15 cellular contexts compared by ENCODE assay signal in genomic region chr3:21392521-21392920, GRCh38.
"Had no signal": no experiment of that assay in that cellular context is flagged by ENCODE, and none has a peak within 500 bp of the region (broad histone marks: within the 10 kb centered on the region; RNA-seq: fewer than 3 reads in every experiment).

No MANE protein-coding gene starts in this region.

- H3K9me3 ChIP-seq: ascending aorta, pancreas had no signal

- H3K27me3 ChIP-seq: ascending aorta, pancreas, stomach had no signal

- H3K27ac Mint-ChIP-seq: activated CD4-positive, alpha-beta T cell treated with anti-CD3 and anti-CD28 coated beads for 36 hours; activated CD8-positive, alpha-beta T cell treated with anti-CD3 and anti-CD28 coated beads, Interleukin-2, amount 10 ng/mL, durations not matched to agents 7 days and 5 days; activated T-helper 1 cell treated with anti-CD3 and anti-CD28 coated beads, Interleukin-12 subunit alpha, Interleukin-12 subunit beta, Interleukin-2, Interleukin-4 antibody, amounts not matched to agents 30 ng/mL and 10 ng/mL and 1 ng/mL, durations not matched to agents 14 hours and 24 hours and 36 hours had no signal

- H3K36me3 ChIP-seq: ascending aorta, pancreas, stomach, WERI-Rb-1 had no signal

- H3K4me1 ChIP-seq: pancreas, stomach had no signal

- DNase-seq: activated CD4-positive, alpha-beta T cell treated with anti-CD3 and anti-CD28 coated beads for 36 hours; activated CD8-positive, alpha-beta memory T cell treated with anti-CD3 and anti-CD28 coated beads, Interleukin-2, amount 50 U/mL, for 48 hours; activated CD8-positive, alpha-beta T cell treated with anti-CD3 and anti-CD28 coated beads, Interleukin-2, amount 10 ng/mL, durations not matched to agents 7 days and 5 days; activated naive CD4-positive, alpha-beta T cell; hypothalamus; left ventricle myocardium superior; pancreas; stimulated activated CD4-positive, alpha-beta T cell treated with anti-CD3 and anti-CD28 coated beads, Interleukin-15, amount 100 ng/mL, for 24 hours; stimulated activated CD4-positive, alpha-beta T cell treated with anti-CD3 and anti-CD28 coated beads, Interleukin-4, amount 100 ng/mL, for 24 hours; stomach; T-helper 1 cell; WERI-Rb-1 had no signal

- H3K9me3 Mint-ChIP-seq: neural crest cell had no signal

- ATAC-seq: activated CD4-positive, alpha-beta T cell treated with anti-CD3 and anti-CD28 coated beads for 36 hours; activated CD8-positive, alpha-beta T cell treated with anti-CD3 and anti-CD28 coated beads, Interleukin-2, amount 10 ng/mL, durations not matched to agents 7 days and 5 days; left ventricle myocardium superior had no signal

- H3K27ac ChIP-seq: pancreas, stomach, WERI-Rb-1 had no signal

- H3K4me3 ChIP-seq: ascending aorta, pancreas, stomach had no signal

- H3K4me1 Mint-ChIP-seq: activated CD4-positive, alpha-beta T cell treated with anti-CD3 and anti-CD28 coated beads for 36 hours; neural crest cell had no signal

- H3K27me3 Mint-ChIP-seq: activated CD4-positive, alpha-beta T cell treated with anti-CD3 and anti-CD28 coated beads for 36 hours had no signal

- H3K4me3 Mint-ChIP-seq: activated CD4-positive, alpha-beta T cell treated with anti-CD3 and anti-CD28 coated beads for 36 hours; activated CD8-positive, alpha-beta T cell treated with anti-CD3 and anti-CD28 coated beads, Interleukin-2, amount 10 ng/mL, durations not matched to agents 7 days and 5 days; activated T-helper 1 cell treated with anti-CD3 and anti-CD28 coated beads, Interleukin-12 subunit alpha, Interleukin-12 subunit beta, Interleukin-2, Interleukin-4 antibody, amounts not matched to agents 30 ng/mL and 10 ng/mL and 1 ng/mL, durations not matched to agents 14 hours and 24 hours and 36 hours; neural crest cell had no signal
